In the genomic region with DNA sequence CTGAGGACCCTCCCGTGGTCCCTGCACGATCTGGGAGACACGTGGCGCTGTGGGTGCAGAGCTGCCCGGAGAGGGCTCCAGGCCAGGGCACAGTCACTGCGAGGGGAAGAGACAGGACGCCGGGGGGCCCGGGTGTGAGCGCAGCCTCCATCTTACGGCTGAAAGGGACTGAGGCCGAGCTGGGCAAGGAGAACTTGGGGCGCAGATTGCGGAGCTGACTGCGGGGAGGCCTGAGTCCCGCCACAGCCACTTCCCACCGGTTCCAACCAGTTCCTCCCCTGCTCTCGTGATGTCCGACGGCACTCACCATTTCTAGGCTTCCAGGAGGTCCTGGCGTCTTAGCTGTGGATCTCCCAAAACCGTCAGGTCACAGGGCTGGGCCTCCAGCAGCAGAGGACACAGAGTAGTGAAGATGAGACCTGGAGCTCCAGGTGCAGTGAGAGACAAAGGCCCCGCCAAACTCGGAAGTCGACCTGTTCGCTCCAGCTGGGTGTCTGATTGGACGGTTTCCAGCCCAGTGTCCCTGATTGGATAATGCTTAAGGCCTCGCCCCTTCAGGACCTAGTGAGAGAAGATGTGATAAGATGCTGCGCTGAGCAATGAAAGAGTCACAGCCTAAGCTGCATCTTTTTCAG, we compare ENCODE assay signal across 8 cellular contexts. TPM values are rescaled to one million over a fixed set of nuclear protein-coding genes. Genes with fewer than 3 reads are reported as not detected.
DNase-seq lines count a peak whose midpoint lies in the region; ATAC-seq, FAIRE-seq and TF ChIP-seq lines count a peak whose summit lies in the region.

No MANE protein-coding gene starts in this region.

- ATAC-seq in HepG2 (no peak), right lobe of liver (no peak), naive B cell (ENCODE audit: low read depth in 2 of 2) (peak; percentile 57 to 62), HG03520 (IDR thresholded peaks at IDR 0.05; ENCODE audit: unreplicated experiment) (no peak)
- ATAC-seq in activated naive CD8-positive, alpha-beta T cell treated with anti-CD3 and anti-CD28 coated beads, Interleukin-2, amount 50 U/mL, for 24 hours, result no peak

- WGBS in HepG2 (ENCODE audit: low lambda C conversion rate), result 59% methylated on average over 22 of the region's 29 CpGs
- 20% methylated on average over 22 of the region's 29 CpGs for WGBS in right lobe of liver (ENCODE audit: insufficient coverage, low coverage, low lambda C conversion rate, missing lambda C conversion rate)

- H3K27me3 ChIP-seq in HepG2 (ENCODE audit: control insufficient read depth in 1 of 2, insufficient read depth in 2 of 2, low read length in 2 of 2), result no peaks in the 10 kb centered on the region
- no peaks in the 10 kb centered on the region for H3K27me3 ChIP-seq in right lobe of liver

- H3K4me3 ChIP-seq in HepG2 (replicated peaks in 1 of 3; ENCODE audit: insufficient read depth in 1 of 3, low read depth in 2 of 3, low read length in 3 of 3) (no peak overlapping the region), right lobe of liver (peak overlapping the region in 1 of 3 donors; percentile 14)

- peak overlapping the region; percentile 76 for H3K4me3 Mint-ChIP-seq in activated naive CD8-positive, alpha-beta T cell treated with anti-CD3 and anti-CD28 coated beads, Interleukin-2, amount 50 U/mL, for 24 hours
- peak overlapping the region; percentile 69 to 94 (median 84) for H3K4me3 Mint-ChIP-seq in naive B cell

- peaks cover under 1% of the 10 kb centered on the region for H3K79me2 ChIP-seq in HepG2 (ENCODE audit: insufficient read depth, low read length)

- H3K27ac ChIP-seq in HepG2 (ENCODE audit: extremely low read length, insufficient read depth, low read length), result no peak overlapping the region
- H3K27ac ChIP-seq in right lobe of liver, result no peak overlapping the region

- H2AFZ ChIP-seq in HepG2 (ENCODE audit: low read length), result no peak overlapping the region

- peaks cover 7% of the 10 kb centered on the region for H3K4me1 Mint-ChIP-seq in activated naive CD8-positive, alpha-beta T cell treated with anti-CD3 and anti-CD28 coated beads, Interleukin-2, amount 50 U/mL, for 24 hours
- peaks cover 13 to 25% (median 21%) of the 10 kb centered on the region in 3 donors for H3K4me1 Mint-ChIP-seq in naive B cell

- no peak overlapping the region for H3K4me2 ChIP-seq in HepG2 (ENCODE audit: low read depth, low read length)

- peaks cover 6% of the 10 kb centered on the region for H3K36me3 Mint-ChIP-seq in activated naive CD8-positive, alpha-beta T cell treated with anti-CD3 and anti-CD28 coated beads, Interleukin-2, amount 50 U/mL, for 24 hours (ENCODE audit: low read depth)
- no peaks in the 10 kb centered on the region for H3K36me3 Mint-ChIP-seq in naive B cell

- H3K9ac ChIP-seq in HepG2 (ENCODE audit: insufficient read depth, low read depth, low read length), result no peak overlapping the region

- TF ChIP-seq CTCF in HepG2 (CRISPR knock-in tag; IDR thresholded peaks at IDR 0.05) (no peak), right lobe of liver (IDR thresholded peaks at IDR 0.05) (no peak)

- H3K9me3 Mint-ChIP-seq in activated naive CD8-positive, alpha-beta T cell treated with anti-CD3 and anti-CD28 coated beads, Interleukin-2, amount 50 U/mL, for 24 hours, result peaks cover 7% of the 10 kb centered on the region
- peaks cover 0 to 7% (median 0%) of the 10 kb centered on the region in 7 donors for H3K9me3 Mint-ChIP-seq in naive B cell

- no peak for FAIRE-seq in HepG2 (lab: Jason Lieb, UNC)

- no peak overlapping the region for H3K27ac Mint-ChIP-seq in activated naive CD8-positive, alpha-beta T cell treated with anti-CD3 and anti-CD28 coated beads, Interleukin-2, amount 50 U/mL, for 24 hours
- peak overlapping the region in 5 of 6 donors; percentile 37 to 87 (median 67) for H3K27ac Mint-ChIP-seq in naive B cell

- CTCF ChIA-PET in HepG2 (lab: Yijun Ruan, JAX; ENCODE audit: low intra/inter-chr PET ratio, low total read pairs), result no interaction called here

- H3K9me3 ChIP-seq in HepG2 (ENCODE audit: low read length) (no peaks in the 10 kb centered on the region), right lobe of liver (no peaks in the 10 kb centered on the region)

- POLR2A ChIA-PET in HepG2 (lab: Yijun Ruan, JAX), result no interaction called here

- no TSS peak for BruUV-seq in HepG2 (replicated peaks; lab: Mats Ljungman, UMichigan)

- no peaks in the 10 kb centered on the region for H3K27me3 Mint-ChIP-seq in activated naive CD8-positive, alpha-beta T cell treated with anti-CD3 and anti-CD28 coated beads, Interleukin-2, amount 50 U/mL, for 24 hours
- peaks cover 0 to 8% (median 0%) of the 10 kb centered on the region in 3 donors for H3K27me3 Mint-ChIP-seq in naive B cell

- TF ChIP-seq POLR2A in HepG2 (IDR thresholded peaks at IDR 0.05; ENCODE audit: insufficient read depth in 1 of 2, low read depth in 2 of 2, low read length in 2 of 2), result no peak
- TF ChIP-seq POLR2A in right lobe of liver (IDR thresholded peaks at IDR 0.05), result no peak

- H4K20me1 ChIP-seq in HepG2 (ENCODE audit: insufficient read depth, low read length), result no peaks in the 10 kb centered on the region

- TF ChIP-seq EP300 in HepG2 (IDR thresholded peaks at IDR 0.05; ENCODE audit: low read depth in 2 of 2, low read length in 2 of 2) (no peak), HepG2 (CRISPR knock-in tag; IDR thresholded peaks at IDR 0.05; ENCODE audit: borderline replicate concordance) (no peak)

- H3K36me3 ChIP-seq in HepG2 (replicated peaks in 1 of 2; ENCODE audit: control insufficient read depth in 1 of 2, insufficient read depth in 2 of 2, low read length in 2 of 2) (no peaks in the 10 kb centered on the region), right lobe of liver (no peaks in the 10 kb centered on the region)

- H3K4me1 ChIP-seq in HepG2 (ENCODE audit: insufficient read depth, low read length) (peaks cover 29% of the 10 kb centered on the region), right lobe of liver (peaks cover 0 to 4% (median 0%) of the 10 kb centered on the region in 4 donors)

- DNase-seq in HepG2 (ENCODE audit: low spot score) (no peak), right lobe of liver (no peak), naive B cell (peak; percentile 58), ureter (ENCODE audit: low spot score) (peak; percentile 70), kidney glomerular epithelial cell (lab: John Stamatoyannopoulos, UW) (no peak), NCI-H2227 (lab: John Stamatoyannopoulos, UW; ENCODE audit: unreplicated experiment) (no peak)
- peak; percentile 18 for DNase-seq in activated naive CD8-positive, alpha-beta T cell treated with anti-CD3 and anti-CD28 coated beads, Interleukin-2, amount 50 U/mL, for 24 hours

- in situ Hi-C loops in HepG2 (cut with HindIII; ENCODE audit: extremely low pct_ligation_motif_present, low pct_unique_long_range_greater_than_20kb), result no loop called here

- TF ChIP-seq RAD21 in HepG2 (CRISPR knock-in tag; IDR thresholded peaks at IDR 0.05), result no peak

- intact Hi-C loops in HepG2 (cut with micrococcal nuclease; ENCODE audit: unreplicated experiment), result no loop called here
- intact Hi-C loops in right lobe of liver (cut with DNase I), result no loop called here

RNA-seq across cellular contexts. Expression of gene ZNF253, which starts 4.8 kb away (rescaled TPM):
- total RNA-seq in HepG2 (2016; rRNA removed; fragmentation: Illumina TruSeq; extraction: Trizol) (10.6 and 12.8 TPM in 2 replicates), right lobe of liver (1 to 10 TPM; 3.6 to 6.7 (median 4.4) TPM), ureter (27.5 TPM)
- 1.2 and 1.7 TPM in 2 replicates for total RNA-seq in HepG2 (2016; cell fraction: cytosol; rRNA removed; fragmentation: Illumina TruSeq; extraction: Trizol; ENCODE audit: low read depth)
- 10.1 and 11.6 TPM in 2 replicates for total RNA-seq in HepG2 (2016; cell fraction: insoluble cytoplasmic fraction; rRNA removed; fragmentation: Illumina TruSeq; extraction: Trizol)
- 4.2 and 8.1 TPM in 2 replicates for total RNA-seq in HepG2 (2016; cell fraction: membrane; rRNA removed; fragmentation: Illumina TruSeq; extraction: Trizol)
- total RNA-seq in HepG2 (2016; cell fraction: nucleus; rRNA removed; fragmentation: Illumina TruSeq; extraction: Trizol), result 12.7 and 17.2 TPM in 2 replicates
- polyA plus RNA-seq in HepG2 (2011; rRNA removed) (3.5 and 3.6 TPM in 2 replicates), naive B cell (ENCODE audit: low read depth in 6 of 6) (10 to 100 TPM; 12.6 to 22.6 (median 19.8) TPM)
- 1.4 and 2.5 TPM in 2 replicates for polyA plus RNA-seq in HepG2 (2011; cell fraction: cytosol; rRNA removed)
- 3.0 and 3.4 TPM in 2 replicates for polyA plus RNA-seq in HepG2 (2011; cell fraction: nucleus; rRNA removed)
- 3.7 and 6.1 TPM in 2 replicates for polyA plus RNA-seq in HepG2 (2012)
- polyA plus RNA-seq in HepG2 (2016; cell fraction: cytosol; fragmentation: Illumina TruSeq; extraction: Trizol; ENCODE audit: low read depth), result 0.58 and 0.64 TPM in 2 replicates
- polyA plus RNA-seq in HepG2 (2016; cell fraction: insoluble cytoplasmic fraction; fragmentation: Illumina TruSeq; extraction: Trizol; ENCODE audit: low read depth), result 10.5 and 10.9 TPM in 2 replicates
- 1.9 and 2.1 TPM in 2 replicates for polyA plus RNA-seq in HepG2 (2016; cell fraction: membrane; fragmentation: Illumina TruSeq; extraction: Trizol; ENCODE audit: low read depth)
- polyA plus RNA-seq in HepG2 (2016; cell fraction: nucleus; fragmentation: Illumina TruSeq; extraction: Trizol; ENCODE audit: insufficient read depth, low read depth), result 10.5 and 14.1 TPM in 2 replicates
- 0.65 and 1.6 TPM in 2 replicates for polyA minus RNA-seq in HepG2 (2011; rRNA and poly(A)+ RNA removed; ENCODE audit: low replicate concordance)
- polyA minus RNA-seq in HepG2 (2011; cell fraction: cytosol; rRNA and poly(A)+ RNA removed), result 4.0 and 4.7 TPM in 2 replicates
- 20.2 and 30.8 TPM in 2 replicates for polyA minus RNA-seq in HepG2 (2011; cell fraction: nucleus; rRNA and poly(A)+ RNA removed)

RNA-seq across cellular contexts. Expression of gene ZNF506, which starts 39.3 kb away (rescaled TPM):
- total RNA-seq in HepG2 (2016; rRNA removed; fragmentation: Illumina TruSeq; extraction: Trizol) (not detected in 2 replicates), right lobe of liver (1 to 10 TPM; 2.2 to 8.6 (median 3.2) TPM), ureter (57.1 TPM)
- not detected in 2 replicates for total RNA-seq in HepG2 (2016; cell fraction: cytosol; rRNA removed; fragmentation: Illumina TruSeq; extraction: Trizol; ENCODE audit: low read depth)
- not detected in 2 replicates for total RNA-seq in HepG2 (2016; cell fraction: insoluble cytoplasmic fraction; rRNA removed; fragmentation: Illumina TruSeq; extraction: Trizol)
- not detected in 2 replicates for total RNA-seq in HepG2 (2016; cell fraction: membrane; rRNA removed; fragmentation: Illumina TruSeq; extraction: Trizol)
- not detected in 2 replicates for total RNA-seq in HepG2 (2016; cell fraction: nucleus; rRNA removed; fragmentation: Illumina TruSeq; extraction: Trizol)
- polyA plus RNA-seq in HepG2 (2011; rRNA removed) (0.01 TPM in 1 of 2 replicates, not detected in the other), naive B cell (ENCODE audit: low read depth in 6 of 6) (10 to 100 TPM; 35.0 to 45.5 (median 38.9) TPM)
- not detected in 2 replicates for polyA plus RNA-seq in HepG2 (2011; cell fraction: cytosol; rRNA removed)
- polyA plus RNA-seq in HepG2 (2011; cell fraction: nucleus; rRNA removed), result not detected in 2 replicates
- polyA plus RNA-seq in HepG2 (2012), result 0.20 and 0.54 TPM in 2 replicates
- not detected in 2 replicates for polyA plus RNA-seq in HepG2 (2016; cell fraction: cytosol; fragmentation: Illumina TruSeq; extraction: Trizol; ENCODE audit: low read depth)
- polyA plus RNA-seq in HepG2 (2016; cell fraction: insoluble cytoplasmic fraction; fragmentation: Illumina TruSeq; extraction: Trizol; ENCODE audit: low read depth), result not detected in 2 replicates
- not detected in 2 replicates for polyA plus RNA-seq in HepG2 (2016; cell fraction: membrane; fragmentation: Illumina TruSeq; extraction: Trizol; ENCODE audit: low read depth)
- not detected in 2 replicates for polyA plus RNA-seq in HepG2 (2016; cell fraction: nucleus; fragmentation: Illumina TruSeq; extraction: Trizol; ENCODE audit: insufficient read depth, low read depth)
- not detected in 2 replicates for polyA minus RNA-seq in HepG2 (2011; rRNA and poly(A)+ RNA removed; ENCODE audit: low replicate concordance)
- not detected in 2 replicates for polyA minus RNA-seq in HepG2 (2011; cell fraction: cytosol; rRNA and poly(A)+ RNA removed)
- polyA minus RNA-seq in HepG2 (2011; cell fraction: nucleus; rRNA and poly(A)+ RNA removed), result not detected in 2 replicates

RNA-seq across cellular contexts. Expression of gene ZNF93, which starts 39.9 kb away (rescaled TPM):
- 0.66 and 1.0 TPM in 2 replicates for total RNA-seq in HepG2 (2016; rRNA removed; fragmentation: Illumina TruSeq; extraction: Trizol)
- total RNA-seq in HepG2 (2016; cell fraction: cytosol; rRNA removed; fragmentation: Illumina TruSeq; extraction: Trizol; ENCODE audit: low read depth), result 0.30 and 0.35 TPM in 2 replicates
- 0.61 and 0.97 TPM in 2 replicates for total RNA-seq in HepG2 (2016; cell fraction: insoluble cytoplasmic fraction; rRNA removed; fragmentation: Illumina TruSeq; extraction: Trizol)
- 0.24 and 0.56 TPM in 2 replicates for total RNA-seq in HepG2 (2016; cell fraction: membrane; rRNA removed; fragmentation: Illumina TruSeq; extraction: Trizol)
- 0.40 and 0.97 TPM in 2 replicates for total RNA-seq in HepG2 (2016; cell fraction: nucleus; rRNA removed; fragmentation: Illumina TruSeq; extraction: Trizol)
- polyA plus RNA-seq in HepG2 (2011; rRNA removed), result 0.25 and 0.49 TPM in 2 replicates
- polyA plus RNA-seq in HepG2 (2011; cell fraction: cytosol; rRNA removed), result 0.24 and 0.35 TPM in 2 replicates
- 0.32 and 0.40 TPM in 2 replicates for polyA plus RNA-seq in HepG2 (2011; cell fraction: nucleus; rRNA removed)
- polyA plus RNA-seq in HepG2 (2012), result 0.40 and 0.59 TPM in 2 replicates
- polyA plus RNA-seq in HepG2 (2016; cell fraction: cytosol; fragmentation: Illumina TruSeq; extraction: Trizol; ENCODE audit: low read depth), result 0.07 and 0.24 TPM in 2 replicates
- polyA plus RNA-seq in HepG2 (2016; cell fraction: insoluble cytoplasmic fraction; fragmentation: Illumina TruSeq; extraction: Trizol; ENCODE audit: low read depth), result 0.87 and 1.4 TPM in 2 replicates
- polyA plus RNA-seq in HepG2 (2016; cell fraction: membrane; fragmentation: Illumina TruSeq; extraction: Trizol; ENCODE audit: low read depth), result 0.13 and 0.23 TPM in 2 replicates
- polyA plus RNA-seq in HepG2 (2016; cell fraction: nucleus; fragmentation: Illumina TruSeq; extraction: Trizol; ENCODE audit: insufficient read depth, low read depth), result 0.73 and 1.4 TPM in 2 replicates
- polyA minus RNA-seq in HepG2 (2011; rRNA and poly(A)+ RNA removed; ENCODE audit: low replicate concordance), result 0.07 and 0.24 TPM in 2 replicates
- polyA minus RNA-seq in HepG2 (2011; cell fraction: cytosol; rRNA and poly(A)+ RNA removed), result not detected in 2 replicates
- polyA minus RNA-seq in HepG2 (2011; cell fraction: nucleus; rRNA and poly(A)+ RNA removed), result 1.4 and 2.0 TPM in 2 replicates
- 1 to 10 TPM in 2 of 6 experiments, under 1 TPM in 4; 0.35 to 1.6 (median 0.81) TPM for total RNA-seq in right lobe of liver
- 10 to 100 TPM; 13.1 to 24.6 (median 18.9) TPM for polyA plus RNA-seq in naive B cell (ENCODE audit: low read depth in 6 of 6)
- 11.4 TPM for total RNA-seq in ureter

Comparison
In these comparisons a context has a peak if more than half of its experiments do, and no peak if none do; other contexts are left out.
1. ATAC-seq: peak in naive B cell (2 of 2); none in HepG2 (single experiment), right lobe of liver (0 of 4), activated naive CD8-positive, alpha-beta T cell treated with anti-CD3 and anti-CD28 coated beads, Interleukin-2, amount 50 U/mL, for 24 hours (single experiment) and HG03520 (single experiment).
2. DNase-seq: peak in activated naive CD8-positive, alpha-beta T cell treated with anti-CD3 and anti-CD28 coated beads, Interleukin-2, amount 50 U/mL, for 24 hours (single experiment), naive B cell (single experiment) and ureter (single experiment); none in HepG2 (single experiment), right lobe of liver (0 of 3), kidney glomerular epithelial cell (single experiment) and NCI-H2227 (single experiment).